In the genomic region with DNA sequence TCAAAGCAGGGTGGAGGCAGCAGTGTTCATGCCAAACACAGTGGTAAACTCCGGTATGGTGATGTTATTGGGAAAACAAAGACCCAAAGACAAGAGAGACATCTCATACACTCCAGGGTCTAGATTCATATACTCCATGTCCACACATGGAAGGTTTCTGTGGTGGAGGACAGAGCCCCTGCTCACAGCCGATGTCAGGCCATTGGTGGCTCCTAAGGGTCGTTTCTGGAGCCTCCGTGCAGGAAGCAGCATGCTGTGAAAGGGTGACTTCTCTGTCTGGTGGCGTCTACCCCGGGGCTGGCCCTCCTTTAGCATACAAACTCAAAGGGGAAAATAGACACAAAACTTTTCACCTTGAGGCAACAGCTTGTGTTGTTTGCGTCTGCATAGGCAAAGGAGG, we compare ENCODE assay signal across 26 cellular contexts.
DNase-seq lines count a peak whose midpoint lies in the region; FAIRE-seq and TF ChIP-seq lines count a peak whose summit lies in the region.
"Had no signal": no experiment of that assay in that cellular context is flagged by ENCODE, and none has a peak within 500 bp of the region (broad histone marks: within the 10 kb centered on the region; RNA-seq: fewer than 3 reads in every experiment).

No MANE protein-coding gene starts in this region.

- peaks cover 1% of the 10 kb centered on the region for H3K9me3 Mint-ChIP-seq in astrocyte (ENCODE audit: unreplicated experiment)

- FAIRE-seq in astrocyte (lab: Jason Lieb, UNC): no peak
- FAIRE-seq: A549, GM12891 had no signal

- no peak overlapping the region for H2AK5ac ChIP-seq in mesendoderm (ENCODE audit: low read length)

- no peak overlapping the region for H3K4ac ChIP-seq in mesendoderm (ENCODE audit: low read depth, low read length)

- H3K4me3 ChIP-seq in astrocyte (ENCODE audit: insufficient read depth, low read depth, low read length): no peak overlapping the region
- no peak overlapping the region for H3K4me3 ChIP-seq in mesendoderm (ENCODE audit: low read length)
- H3K4me3 ChIP-seq: A549, SJCRH30 had no signal

- no peak overlapping the region for H3K4me3 Mint-ChIP-seq in astrocyte (ENCODE audit: unreplicated experiment)
- H3K4me3 Mint-ChIP-seq: CD14-positive monocyte; CD8-positive, alpha-beta memory T cell had no signal

- no peaks in the 10 kb centered on the region for H3K36me3 ChIP-seq in astrocyte (ENCODE audit: insufficient read depth, low read length)
- H3K36me3 ChIP-seq in mesendoderm (ENCODE audit: control insufficient read depth, insufficient read depth, low read length): no peaks in the 10 kb centered on the region
- H3K36me3 ChIP-seq: SJCRH30 had no signal

- DNase-seq in ELF-1 (ENCODE audit: low read depth, low spot score) (peak; percentile 28), astrocyte (ENCODE audit: low read depth) (no peak), mesendoderm (peak; percentile 13), posterior vena cava (ENCODE audit: low spot score) (peak; percentile 66), SIG-M5 treated with dmso at 0.1 percent for 504 hours (lab: John Stamatoyannopoulos, UW; ENCODE audit: unreplicated experiment) (no peak), T-helper 9 cell (no peak), dermis blood vessel endothelial cell (no peak)
- DNase-seq: AML-193; CD8-positive, alpha-beta memory T cell; DMS 273 treated with DMSO at 0.1 percent for 48 hours; DMS79; EL; GF-D8; GOT3; Karpas-422; NCI-H1092; NCI-H1417 treated with DMSO at 0.1 percent for 48 hours; NCI-H2081; NCI-H345; NCI-H510A treated with DMSO at 0.1 percent for 48 hours; NCI-H748 treated with DMSO at 0.1 percent for 48 hours; PC-3; SJCRH30 had no signal

- peak overlapping the region; percentile 4 for H3K27ac Mint-ChIP-seq in astrocyte (ENCODE audit: unreplicated experiment)
- H3K27ac Mint-ChIP-seq: CD14-positive monocyte; CD8-positive, alpha-beta memory T cell had no signal

- H3K79me2 ChIP-seq in astrocyte (ENCODE audit: insufficient read depth, low read length) (no peaks in the 10 kb centered on the region), mesendoderm (ENCODE audit: control insufficient read depth, insufficient read depth, low read length) (no peaks in the 10 kb centered on the region)

- no peak overlapping the region for H3K56ac ChIP-seq in mesendoderm (ENCODE audit: low read length)

- intact Hi-C loops in posterior vena cava (cut with DNase I): no loop called here

- H3K36me3 Mint-ChIP-seq in astrocyte (ENCODE audit: low read depth, unreplicated experiment): no peaks in the 10 kb centered on the region
- H3K36me3 Mint-ChIP-seq: CD14-positive monocyte; CD8-positive, alpha-beta memory T cell had no signal

- H2BK15ac ChIP-seq in mesendoderm (replicated peaks; ENCODE audit: low read depth): no peak overlapping the region

- no peak overlapping the region for H4K5ac ChIP-seq in mesendoderm (ENCODE audit: low read length)

- H3K4me1 Mint-ChIP-seq in astrocyte (ENCODE audit: low read depth, unreplicated experiment): peaks cover 10% of the 10 kb centered on the region
- H3K4me1 Mint-ChIP-seq: CD14-positive monocyte; CD8-positive, alpha-beta memory T cell had no signal

- no peaks in the 10 kb centered on the region for H3K27me3 ChIP-seq in astrocyte (ENCODE audit: insufficient read depth, low read length)
- H3K27me3 ChIP-seq in mesendoderm (ENCODE audit: insufficient read depth, low read length, poor library complexity): no peaks in the 10 kb centered on the region
- H3K27me3 ChIP-seq: SJCRH30 had no signal

- H2AFZ ChIP-seq in astrocyte (ENCODE audit: low read depth, low read length): no peak overlapping the region

- no CpG with 5 or more reads among the region's 7 CpGs for WGBS in mesendoderm (ENCODE audit: extremely low coverage, insufficient coverage, low lambda C conversion rate)

- TF ChIP-seq CTCF in astrocyte (IDR thresholded peaks at IDR 0.05; ENCODE audit: insufficient read depth, low read depth, low read length): no peak

- no peak overlapping the region for H2BK120ac ChIP-seq in mesendoderm (ENCODE audit: low read depth, low read length)

- no peaks in the 10 kb centered on the region for H3K9me3 ChIP-seq in astrocyte (ENCODE audit: insufficient read depth, low read depth, low read length)
- H3K9me3 ChIP-seq: A549, SJCRH30 had no signal

- no peak overlapping the region for H3K18ac ChIP-seq in mesendoderm (ENCODE audit: low read length)

- H3K27ac ChIP-seq in astrocyte (ENCODE audit: low read depth, low read length): no peak overlapping the region
- no peak overlapping the region for H3K27ac ChIP-seq in mesendoderm (ENCODE audit: low read depth, low read length)
- H3K27ac ChIP-seq: A549, SJCRH30 had no signal

- H4K8ac ChIP-seq in mesendoderm (ENCODE audit: low read depth, low read length): no peak overlapping the region

- H3K9ac ChIP-seq in astrocyte (ENCODE audit: low read length): no peak overlapping the region
- no peak overlapping the region for H3K9ac ChIP-seq in mesendoderm (ENCODE audit: low read length)

- H3K4me1 ChIP-seq in astrocyte (ENCODE audit: insufficient read depth, low read length) (no peaks in the 10 kb centered on the region), mesendoderm (ENCODE audit: control insufficient read depth, low read depth, low read length) (no peaks in the 10 kb centered on the region)
- H3K4me1 ChIP-seq: A549, SJCRH30 had no signal

- H3K27me3 Mint-ChIP-seq in astrocyte (ENCODE audit: low read depth, unreplicated experiment): peaks cover 25% of the 10 kb centered on the region
- H3K27me3 Mint-ChIP-seq: CD8-positive, alpha-beta memory T cell had no signal

- H3K4me2 ChIP-seq in astrocyte (ENCODE audit: low read length) (no peak overlapping the region), mesendoderm (ENCODE audit: low read length) (no peak overlapping the region)
- H3K4me2 ChIP-seq: A549 had no signal

- H2BK5ac ChIP-seq in mesendoderm (ENCODE audit: low read length): no peak overlapping the region

- H4K20me1 ChIP-seq in astrocyte (ENCODE audit: insufficient read depth, low read length): no peaks in the 10 kb centered on the region

- no peak overlapping the region for H3K23ac ChIP-seq in mesendoderm (ENCODE audit: low read length)

- H3K79me1 ChIP-seq in mesendoderm (ENCODE audit: low read length): no peaks in the 10 kb centered on the region

Comparison
In these comparisons a context has a peak if more than half of its experiments do, and no peak if none do; other contexts are left out.
1. DNase-seq: peak in ELF-1 (single experiment), mesendoderm (single experiment) and posterior vena cava (single experiment); none in astrocyte (single experiment), SIG-M5 treated with dmso at 0.1 percent for 504 hours (single experiment), T-helper 9 cell (single experiment) and dermis blood vessel endothelial cell (single experiment).